10 cellular contexts compared by ENCODE assay signal in the genomic region with DNA sequence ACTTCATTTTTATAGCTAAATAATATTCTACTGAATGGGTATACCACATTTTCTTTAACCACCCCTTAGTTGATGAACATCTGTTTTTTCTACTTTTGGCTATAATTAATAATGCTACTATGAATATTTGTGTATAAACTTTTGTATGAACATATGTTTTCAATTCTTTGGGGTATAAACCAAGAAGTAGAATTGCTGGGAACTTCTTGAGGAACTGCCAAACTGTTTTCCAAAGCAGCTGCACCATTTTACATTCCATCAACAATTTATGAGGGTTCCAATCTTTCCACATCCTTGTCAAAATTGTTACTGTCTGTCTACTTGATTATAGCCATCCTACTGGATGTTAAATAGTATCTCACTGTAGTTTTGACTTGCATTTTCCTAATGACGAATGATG.
"Had no signal": no experiment of that assay in that cellular context is flagged by ENCODE, and none has a peak within 500 bp of the region (broad histone marks: within the 10 kb centered on the region; RNA-seq: fewer than 3 reads in every experiment).

No MANE protein-coding gene starts in this region.

- H3K4me3 ChIP-seq: GM23248, HAP-1, K562 had no signal

- H3K9ac ChIP-seq: GM23248 had no signal

- H3K9me3 ChIP-seq: HAP-1 had no signal

- H3K4me1 ChIP-seq: HAP-1 had no signal

- H3K36me3 ChIP-seq: HAP-1 had no signal

- FAIRE-seq: K562 had no signal

- H3K27ac ChIP-seq: GM23248, HL-60 had no signal

- H2AFZ ChIP-seq: GM23248 had no signal

- ATAC-seq: HCT116, K562 had no signal

- DNase-seq: GM23248, GOT3, H7, HFFc6, IMR-90, KG1 had no signal
